ENCODE assay signal across 2 cellular contexts in the genomic region with DNA sequence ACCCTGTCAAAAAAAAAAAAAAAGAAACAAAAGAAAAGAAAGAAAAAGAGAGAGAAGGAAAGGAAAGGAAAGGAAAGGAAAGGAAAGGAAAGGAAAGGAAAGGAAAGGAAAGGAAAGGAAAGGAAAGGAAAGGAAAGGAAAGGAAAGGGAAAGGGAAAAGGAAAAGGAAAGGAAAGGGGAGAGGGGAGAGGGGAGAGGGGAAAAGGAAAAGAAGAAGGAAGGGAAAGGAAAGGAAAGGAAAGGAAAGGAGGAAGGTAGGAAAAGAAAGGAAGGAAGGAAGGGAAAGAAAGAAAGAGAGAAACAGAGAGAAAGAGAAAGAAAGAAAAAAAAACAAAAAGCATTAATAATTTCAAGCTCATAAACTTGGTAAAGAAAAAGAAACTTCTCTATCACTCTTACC.
TF ChIP-seq lines count a peak whose summit lies in the region.

No MANE protein-coding gene starts in this region.

TF ChIP-seq in HEK293, 187 proteins besides CTCF, POLR2A, EP300 and RAD21:
- TF ChIP-seq ZNF530 (tag by site-specific recombination; IDR thresholded peaks at IDR 0.05; ENCODE audit: low read depth) (peak; percentile 86; the same call in 1 of the 2 replicates), ZNF366 (tag by site-specific recombination; conservative IDR thresholded peaks at IDR 0.05) (peak; percentile 65), PRDM1 (tag by site-specific recombination; IDR thresholded peaks at IDR 0.05) (peak; percentile 100)

TF ChIP-seq in K562, 482 proteins besides CTCF, POLR2A, EP300 and RAD21:
- TF ChIP-seq, protein P1, sequence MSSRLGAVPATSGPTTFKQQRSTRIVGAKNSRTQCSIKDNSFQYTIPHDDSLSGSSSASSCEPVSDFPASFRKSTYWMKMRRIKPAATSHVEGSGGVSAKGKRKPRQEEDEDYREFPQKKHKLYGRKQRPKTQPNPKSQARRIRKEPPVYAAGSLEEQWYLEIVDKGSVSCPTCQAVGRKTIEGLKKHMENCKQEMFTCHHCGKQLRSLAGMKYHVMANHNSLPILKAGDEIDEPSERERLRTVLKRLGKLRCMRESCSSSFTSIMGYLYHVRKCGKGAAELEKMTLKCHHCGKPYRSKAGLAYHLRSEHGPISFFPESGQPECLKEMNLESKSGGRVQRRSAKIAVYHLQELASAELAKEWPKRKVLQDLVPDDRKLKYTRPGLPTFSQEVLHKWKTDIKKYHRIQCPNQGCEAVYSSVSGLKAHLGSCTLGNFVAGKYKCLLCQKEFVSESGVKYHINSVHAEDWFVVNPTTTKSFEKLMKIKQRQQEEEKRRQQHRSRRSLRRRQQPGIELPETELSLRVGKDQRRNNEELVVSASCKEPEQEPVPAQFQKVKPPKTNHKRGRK (tag; IDR thresholded peaks at IDR 0.05): peak; percentile 94
- TF ChIP-seq, protein P2, sequence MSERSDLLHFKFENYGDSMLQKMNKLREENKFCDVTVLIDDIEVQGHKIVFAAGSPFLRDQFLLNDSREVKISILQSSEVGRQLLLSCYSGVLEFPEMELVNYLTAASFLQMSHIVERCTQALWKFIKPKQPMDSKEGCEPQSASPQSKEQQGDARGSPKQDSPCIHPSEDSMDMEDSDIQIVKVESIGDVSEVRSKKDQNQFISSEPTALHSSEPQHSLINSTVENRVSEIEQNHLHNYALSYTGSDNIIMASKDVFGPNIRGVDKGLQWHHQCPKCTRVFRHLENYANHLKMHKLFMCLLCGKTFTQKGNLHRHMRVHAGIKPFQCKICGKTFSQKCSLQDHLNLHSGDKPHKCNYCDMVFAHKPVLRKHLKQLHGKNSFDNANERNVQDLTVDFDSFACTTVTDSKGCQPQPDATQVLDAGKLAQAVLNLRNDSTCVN (CRISPR knock-in tag; IDR thresholded peaks at IDR 0.05): 0 out of 2 replicates have a peak, but pooled peaks have one; percentile 65
TF ChIP-seq in K562: peak in this region for 2; not testable (repeated sequence) for 480.
